ENCODE assay signal across 8 cellular contexts in genomic region chr4:169024762-169025161, GRCh38. TPM values are rescaled to one million over a fixed set of nuclear protein-coding genes. Genes with fewer than 3 reads are reported as not detected.
DNase-seq lines count a peak whose midpoint lies in the region; ATAC-seq and TF ChIP-seq lines count a peak whose summit lies in the region.

No MANE protein-coding gene starts in this region.

- in situ Hi-C loops in G401 (cut with HindIII; ENCODE audit: low sequenced_read_pairs), result no loop called here

- no peaks in the 10 kb centered on the region for H3K36me3 ChIP-seq in sigmoid colon

- ATAC-seq in GM19467 (IDR thresholded peaks at IDR 0.05; ENCODE audit: unreplicated experiment) (peak; percentile 79), HG03469 (IDR thresholded peaks at IDR 0.05; ENCODE audit: unreplicated experiment) (peak; percentile 91), GM21717 (IDR thresholded peaks at IDR 0.05; ENCODE audit: unreplicated experiment) (no peak)

- H3K9me3 ChIP-seq in sigmoid colon, result no peaks in the 10 kb centered on the region

- WGBS in sigmoid colon, 2 donors, result 6 to 32% methylated on average over 2 of the region's 2 CpGs

- no peaks in the 10 kb centered on the region for H3K4me1 ChIP-seq in sigmoid colon

- peak; percentile 24 to 44 (median 34) for TF ChIP-seq CTCF in sigmoid colon (IDR thresholded peaks at IDR 0.05)

- no peak overlapping the region for H3K4me3 ChIP-seq in sigmoid colon

- DNase-seq in G401 (ENCODE audit: low spot score) (peak; percentile 13), SK-N-DZ (ENCODE audit: low spot score) (peak; percentile 38), germinal center (ENCODE audit: low spot score) (peak; percentile 33), sigmoid colon (no peak)
- no peak for DNase-seq in activated CD4-positive, alpha-beta T cell treated with anti-CD3 and anti-CD28 coated beads for 4 hours

- no peak overlapping the region for H3K27ac ChIP-seq in sigmoid colon

- no peak for TF ChIP-seq POLR2A in sigmoid colon (IDR thresholded peaks at IDR 0.05)

- TF ChIP-seq EP300 in sigmoid colon (IDR thresholded peaks at IDR 0.05), result no peak

- intact Hi-C loops in sigmoid colon (cut with DNase I), result loop anchor here (10.0 kb wide), 1 partner anchor 540 kb away; no protein-coding TSS in a partner anchor

- no peaks in the 10 kb centered on the region for H3K27me3 ChIP-seq in sigmoid colon

RNA-seq across cellular contexts. Expression of gene CBR4, which starts 14.7 kb away (rescaled TPM):
- total RNA-seq in G401 (2014; rRNA removed; shearing (Covaris generic)), result 2.7 and 5.8 TPM in 2 replicates
- polyA plus RNA-seq in SK-N-DZ (2014; cell fraction: cytosol; rRNA removed), result 24.5 and 29.0 TPM in 2 replicates
- polyA plus RNA-seq in SK-N-DZ (2014; cell fraction: nucleus; rRNA removed), result 49.4 and 55.4 TPM in 2 replicates
- 10 to 100 TPM; 13.4 to 23.9 (median 20.6) TPM for total RNA-seq in sigmoid colon
- polyA plus RNA-seq in sigmoid colon, result 10 to 100 TPM in 2 of 3 donors, 1 to 10 TPM in 1; 8.4 to 16.4 (median 11.4) TPM

Comparison
In these comparisons a context has a peak if more than half of its experiments do, and no peak if none do; other contexts are left out.
1. DNase-seq: peak in G401 (single experiment), SK-N-DZ (single experiment) and germinal center (single experiment); none in sigmoid colon (single experiment) and activated CD4-positive, alpha-beta T cell treated with anti-CD3 and anti-CD28 coated beads for 4 hours (0 of 2).